ENCODE assay signal across 10 cellular contexts in genomic region chr15:70121656-70122297, GRCh38. TPM values are rescaled to one million over a fixed set of nuclear protein-coding genes. Genes with fewer than 3 reads are reported as not detected.
A peak's percentile ranks its signal among the peaks of the same experiment; 100 is the strongest.
DNase-seq lines count a peak whose midpoint lies in the region; ATAC-seq, FAIRE-seq and TF ChIP-seq lines count a peak whose summit lies in the region.
"Had no signal": no experiment of that assay in that cellular context is flagged by ENCODE, and none has a peak within 500 bp of the region (broad histone marks: within the 10 kb centered on the region; RNA-seq: fewer than 3 reads in every experiment).

No MANE protein-coding gene starts in this region.

- no peak overlapping the region for H3K27ac ChIP-seq in astrocyte (ENCODE audit: low read depth, low read length)
- H3K27ac ChIP-seq in kidney (ENCODE audit: low read depth in 2 of 2, low read length in 2 of 2) = no peak overlapping the region
- H3K27ac ChIP-seq in transverse colon = peak overlapping the region; percentile 28 to 60 (median 50)

- no peak overlapping the region for H3K4me3 Mint-ChIP-seq in astrocyte (ENCODE audit: unreplicated experiment)
- no peak overlapping the region for H3K4me3 Mint-ChIP-seq in activated CD4-positive, alpha-beta T cell treated with anti-CD3 and anti-CD28 coated beads for 36 hours
- H3K4me3 Mint-ChIP-seq: activated CD4-positive, alpha-beta memory T cell treated with anti-CD3 and anti-CD28 coated beads, Interleukin-2, amount 10 ng/mL, durations not matched to agents 7 days and 5 days had no signal

- peaks cover 3% of the 10 kb centered on the region for H3K4me1 Mint-ChIP-seq in astrocyte (ENCODE audit: low read depth, unreplicated experiment)
- no peaks in the 10 kb centered on the region for H3K4me1 Mint-ChIP-seq in activated CD4-positive, alpha-beta T cell treated with anti-CD3 and anti-CD28 coated beads for 36 hours
- H3K4me1 Mint-ChIP-seq: activated CD4-positive, alpha-beta memory T cell treated with anti-CD3 and anti-CD28 coated beads, Interleukin-2, amount 10 ng/mL, durations not matched to agents 7 days and 5 days had no signal

- no peak overlapping the region for H3K27ac Mint-ChIP-seq in astrocyte (ENCODE audit: unreplicated experiment)
- H3K27ac Mint-ChIP-seq in activated CD4-positive, alpha-beta T cell treated with anti-CD3 and anti-CD28 coated beads for 36 hours = no peak overlapping the region
- H3K27ac Mint-ChIP-seq: activated CD4-positive, alpha-beta memory T cell treated with anti-CD3 and anti-CD28 coated beads, Interleukin-2, amount 10 ng/mL, durations not matched to agents 7 days and 5 days had no signal

- H3K4me3 ChIP-seq in astrocyte (ENCODE audit: insufficient read depth, low read depth, low read length) = no peak overlapping the region
- H3K4me3 ChIP-seq in kidney (ENCODE audit: low read length in 2 of 2) = no peak overlapping the region
- H3K4me3 ChIP-seq in transverse colon = no peak overlapping the region

- FAIRE-seq in astrocyte (lab: Jason Lieb, UNC) (peak; percentile 45), kidney (lab: Jason Lieb, UNC) (no peak)
- FAIRE-seq: endometrium had no signal

- intact Hi-C loops in kidney (cut with DNase I) = no loop called here
- intact Hi-C loops in transverse colon (cut with DNase I; ENCODE audit: low total_unique reads) = no loop called here
- intact Hi-C loops in activated CD4-positive, alpha-beta T cell treated with anti-CD3 and anti-CD28 coated beads for 36 hours (cut with DNase I, micrococcal nuclease) = loop anchor here in 1 of 2 experiments (2.0 kb wide), 1 partner anchor 29 kb away; no protein-coding TSS in a partner anchor

- H3K36me3 Mint-ChIP-seq in astrocyte (ENCODE audit: low read depth, unreplicated experiment) = no peaks in the 10 kb centered on the region
- no peaks in the 10 kb centered on the region for H3K36me3 Mint-ChIP-seq in activated CD4-positive, alpha-beta T cell treated with anti-CD3 and anti-CD28 coated beads for 36 hours (ENCODE audit: low read depth)

- TF ChIP-seq POLR2A in transverse colon (IDR thresholded peaks at IDR 0.05) = no peak

- no peak overlapping the region for H3K4me2 ChIP-seq in astrocyte (ENCODE audit: low read length)

- H3K9me3 Mint-ChIP-seq in astrocyte (ENCODE audit: unreplicated experiment) = peaks cover 2% of the 10 kb centered on the region
- H3K9me3 Mint-ChIP-seq in activated CD4-positive, alpha-beta T cell treated with anti-CD3 and anti-CD28 coated beads for 36 hours (ENCODE audit: low read depth) = no peaks in the 10 kb centered on the region
- H3K9me3 Mint-ChIP-seq: activated CD4-positive, alpha-beta memory T cell treated with anti-CD3 and anti-CD28 coated beads, Interleukin-2, amount 10 ng/mL, durations not matched to agents 7 days and 5 days had no signal

- CTCF ChIA-PET in activated CD4-positive, alpha-beta T cell treated with anti-CD3 and anti-CD28 coated beads for 36 hours (lab: Charles Lee) = interaction anchor here (0.7 kb wide), 1 partner anchor 260 kb away, joined by 3 read pairs; no protein-coding TSS in a partner anchor

- H3K4me1 ChIP-seq in astrocyte (ENCODE audit: insufficient read depth, low read length) (peaks cover 2% of the 10 kb centered on the region), kidney (ENCODE audit: control insufficient read depth in 1 of 2, insufficient read depth in 1 of 2, low read depth in 1 of 2, low read length in 2 of 2) (peaks cover 8 to 19% of the 10 kb centered on the region in 2 donors), transverse colon (peaks cover 0 to 17% (median 1%) of the 10 kb centered on the region in 4 donors)

- in situ Hi-C loops in transverse colon (cut with MboI; ENCODE audit: low pct_ligation_motif_present in 1 of 4, low pct_unique_long_range_greater_than_20kb in 1 of 4, low sequenced_read_pairs in 3 of 4) = no loop called here

- no peaks in the 10 kb centered on the region for H3K79me2 ChIP-seq in astrocyte (ENCODE audit: insufficient read depth, low read length)

- WGBS in transverse colon (ENCODE audit: low coverage in 1 of 2), 2 donors = 57 to 67% methylated on average over 3 to 8 of the region's 8 CpGs

- POLR2A ChIA-PET in activated CD4-positive, alpha-beta T cell treated with anti-CD3 and anti-CD28 coated beads for 36 hours (lab: Charles Lee) = no interaction called here

- H4K20me1 ChIP-seq in astrocyte (ENCODE audit: insufficient read depth, low read length) = no peaks in the 10 kb centered on the region

- H3K9ac ChIP-seq in astrocyte (ENCODE audit: low read length) (no peak overlapping the region), kidney (ENCODE audit: low read length in 2 of 2) (no peak overlapping the region)

- DNase-seq in astrocyte (ENCODE audit: low read depth) (peak; percentile 97), kidney (peak; percentile 87), transverse colon (peak; percentile 51)
- DNase-seq in activated CD4-positive, alpha-beta T cell treated with anti-CD3 and anti-CD28 coated beads for 36 hours = no peak
- DNase-seq: activated CD4-positive, alpha-beta memory T cell treated with anti-CD3 and anti-CD28 coated beads, Interleukin-2, amount 10 ng/mL, durations not matched to agents 7 days and 5 days; posterior cingulate gyrus had no signal

- peaks cover 40% of the 10 kb centered on the region for H3K27me3 ChIP-seq in astrocyte (ENCODE audit: insufficient read depth, low read length)
- H3K27me3 ChIP-seq in transverse colon = no peaks in the 10 kb centered on the region

- ATAC-seq in HG03139 (IDR thresholded peaks at IDR 0.05; ENCODE audit: unreplicated experiment) (no peak), HG02938 (IDR thresholded peaks at IDR 0.05; ENCODE audit: unreplicated experiment) (no peak)
- ATAC-seq in activated CD4-positive, alpha-beta T cell treated with anti-CD3 and anti-CD28 coated beads for 36 hours = no peak

- TF ChIP-seq CTCF in LNCAP (IDR thresholded peaks at IDR 0.05) (peak; percentile 34; the same call in 1 of the 2 replicates), astrocyte (IDR thresholded peaks at IDR 0.05; ENCODE audit: insufficient read depth, low read depth, low read length) (peak; percentile 5), kidney (IDR thresholded peaks at IDR 0.05; ENCODE audit: borderline replicate concordance, extremely low read depth, insufficient read depth) (no peak), transverse colon (IDR thresholded peaks at IDR 0.05) (no peak)

- H2AFZ ChIP-seq in astrocyte (ENCODE audit: low read depth, low read length) = no peak overlapping the region

- TF ChIP-seq EP300 in transverse colon (IDR thresholded peaks at IDR 0.05; ENCODE audit: low read depth) = no peak

- H3K36me3 ChIP-seq in astrocyte (ENCODE audit: insufficient read depth, low read length) = no peaks in the 10 kb centered on the region
- no peaks in the 10 kb centered on the region for H3K36me3 ChIP-seq in kidney (ENCODE audit: control insufficient read depth in 1 of 2, insufficient read depth in 2 of 2, low read length in 2 of 2)
- H3K36me3 ChIP-seq in transverse colon = no peaks in the 10 kb centered on the region

- peaks cover 87% of the 10 kb centered on the region for H3K27me3 Mint-ChIP-seq in astrocyte (ENCODE audit: low read depth, unreplicated experiment)
- H3K27me3 Mint-ChIP-seq in activated CD4-positive, alpha-beta T cell treated with anti-CD3 and anti-CD28 coated beads for 36 hours = peaks cover 3% of the 10 kb centered on the region

- H3K9me3 ChIP-seq in astrocyte (ENCODE audit: insufficient read depth, low read depth, low read length) (no peaks in the 10 kb centered on the region), kidney (ENCODE audit: control insufficient read depth in 1 of 2, low read length in 2 of 2) (no peaks in the 10 kb centered on the region), transverse colon (no peaks in the 10 kb centered on the region)

RNA-seq across cellular contexts. Expression of gene TLE3, which starts 24.1 kb away (rescaled TPM):
- total RNA-seq in astrocyte = 45.4 and 61.0 TPM in 2 replicates
- total RNA-seq in kidney = 71.7 TPM
- polyA plus RNA-seq in kidney (ENCODE audit: insufficient read depth, low read depth, low replicate concordance) = 10.3 TPM
- total RNA-seq in transverse colon = 100 to 1,000 TPM in 2 of 4 donors, 10 to 100 TPM in 2; 49.8 to 223 (median 114) TPM
- 10 to 100 TPM; 89.2 to 97.6 TPM for total RNA-seq in activated CD4-positive, alpha-beta T cell treated with anti-CD3 and anti-CD28 coated beads for 36 hours

Comparison
In these comparisons a context has a peak if more than half of its experiments do, and no peak if none do; other contexts are left out.
1. CTCF ChIP-seq: peak in LNCAP (single experiment) and astrocyte (single experiment); none in kidney (single experiment) and transverse colon (0 of 5).
2. H3K27ac ChIP-seq: peak in transverse colon (4 of 4); none in astrocyte (single experiment) and kidney (0 of 2).